13 cellular contexts compared by ENCODE assay signal in genomic region chr16:66587881-66588600, GRCh38. TPM values are rescaled to one million over a fixed set of nuclear protein-coding genes. Genes with fewer than 3 reads are reported as not detected.
A peak's percentile ranks its signal among the peaks of the same experiment; 100 is the strongest.
DNase-seq lines count a peak whose midpoint lies in the region; ATAC-seq and TF ChIP-seq lines count a peak whose summit lies in the region.
"Had no signal": no experiment of that assay in that cellular context is flagged by ENCODE, and none has a peak within 500 bp of the region (broad histone marks: within the 10 kb centered on the region; RNA-seq: fewer than 3 reads in every experiment).

No MANE protein-coding gene starts in this region.

- H3K36me3 Mint-ChIP-seq in dendritic cell treated with granulocyte-macrophage colony-stimulating factor and Interleukin-4, amounts not matched to agents 40 ng/mL and 50 ng/mL, for 4 days (ENCODE audit: low read depth): no peaks in the 10 kb centered on the region

- H3K4me3 ChIP-seq in heart right ventricle: peak overlapping the region in 6 of 10 donors; percentile 15 to 30 (median 26)
- H3K4me3 ChIP-seq: transverse colon had no signal

- intact Hi-C loops in heart right ventricle (cut with DNase I): no loop called here
- intact Hi-C loops in left ventricle myocardium superior (cut with micrococcal nuclease): loop anchor here (10.0 kb wide), 1 partner anchor 183 kb away; no protein-coding TSS in a partner anchor
- intact Hi-C loops in dendritic cell treated with granulocyte-macrophage colony-stimulating factor and Interleukin-4, amounts not matched to agents 40 ng/mL and 50 ng/mL, for 4 days (cut with micrococcal nuclease): loop anchor here (2.0 to 5.0 kb wide), 2 partner anchors 71 to 109 kb away; no protein-coding TSS in a partner anchor

- H3K4me1 Mint-ChIP-seq in dendritic cell treated with granulocyte-macrophage colony-stimulating factor and Interleukin-4, amounts not matched to agents 40 ng/mL and 50 ng/mL, for 4 days (ENCODE audit: low read depth): peaks cover 56% of the 10 kb centered on the region
- peaks cover 47% of the 10 kb centered on the region for H3K4me1 Mint-ChIP-seq in stimulated activated naive CD8-positive, alpha-beta T cell treated with anti-CD3 and anti-CD28 coated beads, Interleukin-15, amount 100 ng/mL, for 72 hours

- H3K36me3 ChIP-seq in heart right ventricle: no peaks in the 10 kb centered on the region
- H3K36me3 ChIP-seq: transverse colon had no signal

- no peaks in the 10 kb centered on the region for H3K9me3 Mint-ChIP-seq in dendritic cell treated with granulocyte-macrophage colony-stimulating factor and Interleukin-4, amounts not matched to agents 40 ng/mL and 50 ng/mL, for 4 days
- no peaks in the 10 kb centered on the region for H3K9me3 Mint-ChIP-seq in stimulated activated naive CD8-positive, alpha-beta T cell treated with anti-CD3 and anti-CD28 coated beads, Interleukin-15, amount 100 ng/mL, for 72 hours

- H3K27me3 ChIP-seq in heart right ventricle: no peaks in the 10 kb centered on the region
- H3K27me3 ChIP-seq: transverse colon had no signal

- peaks cover 0 to 50% (median 26%) of the 10 kb centered on the region in 9 donors for H3K4me1 ChIP-seq in heart right ventricle
- H3K4me1 ChIP-seq: transverse colon had no signal

- ATAC-seq in heart right ventricle (no peak), left ventricle myocardium superior (no peak)
- no peak for ATAC-seq in stimulated activated naive CD8-positive, alpha-beta T cell treated with anti-CD3 and anti-CD28 coated beads, Interleukin-15, amount 100 ng/mL, for 72 hours

- no peaks in the 10 kb centered on the region for H3K9me3 ChIP-seq in heart right ventricle
- H3K9me3 ChIP-seq: transverse colon had no signal

- peak overlapping the region; percentile 8 for H3K27ac Mint-ChIP-seq in dendritic cell treated with granulocyte-macrophage colony-stimulating factor and Interleukin-4, amounts not matched to agents 40 ng/mL and 50 ng/mL, for 4 days
- peak overlapping the region; percentile 23 to 96 for H3K27ac Mint-ChIP-seq in stimulated activated naive CD8-positive, alpha-beta T cell treated with anti-CD3 and anti-CD28 coated beads, Interleukin-15, amount 100 ng/mL, for 72 hours

- DNase-seq in heart right ventricle (no peak), left ventricle myocardium superior (no peak), COR-L47 (lab: John Stamatoyannopoulos, UW) (no peak), D341Med (ENCODE audit: low spot score) (no peak)
- no peak for DNase-seq in stimulated activated naive CD8-positive, alpha-beta T cell treated with anti-CD3 and anti-CD28 coated beads, Interleukin-15, amount 100 ng/mL, for 72 hours
- DNase-seq: caudate nucleus; midbrain; NK-92 treated with Interleukin-12 subunit alpha and Interleukin-12 subunit beta, amount 100 ng/mL, for 24 hours; SIG-M5; transverse colon had no signal

- WGBS in heart right ventricle, 2 donors: 68 to 70% methylated on average over 7 of the region's 7 CpGs

- no peak overlapping the region for H3K4me3 Mint-ChIP-seq in dendritic cell treated with granulocyte-macrophage colony-stimulating factor and Interleukin-4, amounts not matched to agents 40 ng/mL and 50 ng/mL, for 4 days
- H3K4me3 Mint-ChIP-seq in stimulated activated naive CD8-positive, alpha-beta T cell treated with anti-CD3 and anti-CD28 coated beads, Interleukin-15, amount 100 ng/mL, for 72 hours: peak overlapping the region; percentile 79 to 85

- H3K27me3 Mint-ChIP-seq in dendritic cell treated with granulocyte-macrophage colony-stimulating factor and Interleukin-4, amounts not matched to agents 40 ng/mL and 50 ng/mL, for 4 days: peaks cover 7% of the 10 kb centered on the region
- peaks cover 8% of the 10 kb centered on the region for H3K27me3 Mint-ChIP-seq in stimulated activated naive CD8-positive, alpha-beta T cell treated with anti-CD3 and anti-CD28 coated beads, Interleukin-15, amount 100 ng/mL, for 72 hours

- H3K27ac ChIP-seq in heart right ventricle: peak overlapping the region in 5 of 10 donors; percentile 16 to 64 (median 54)
- H3K27ac ChIP-seq: transverse colon had no signal

- TF ChIP-seq CTCF in heart right ventricle (IDR thresholded peaks at IDR 0.05): no peak

RNA-seq across cellular contexts. Expression of gene CMTM2, which starts 8.8 kb away (rescaled TPM):
- total RNA-seq in heart right ventricle (under 1 TPM in 4 of 10 donors, not detected in 6; 0.33 to 0.95 (median 0.63) TPM), left ventricle myocardium superior (not detected)
- not detected for polyA plus RNA-seq in heart right ventricle
- total RNA-seq: glomerular endothelial cell, pulmonary artery endothelial cell had no signal

RNA-seq across cellular contexts. Expression of gene CMTM3, which starts 16.5 kb away (rescaled TPM):
- total RNA-seq in heart right ventricle: 10 to 100 TPM in 3 of 10 donors, 1 to 10 TPM in 7; 6.6 to 19.9 (median 7.9) TPM
- polyA plus RNA-seq in heart right ventricle: 10 to 100 TPM; 12.0 to 18.0 TPM
- 10.6 TPM for total RNA-seq in left ventricle myocardium superior

RNA-seq across cellular contexts. Expression of gene CMTM1, which starts 21.8 kb away (rescaled TPM):
- total RNA-seq in heart right ventricle: 1 to 10 TPM in 5 of 10 donors, under 1 TPM in 5; 0.50 to 2.1 (median 0.98) TPM
- polyA plus RNA-seq in heart right ventricle: under 1 TPM in 1 of 2 donors, not detected in 1; 0.19 TPM
- 2.1 TPM for total RNA-seq in left ventricle myocardium superior

RNA-seq across cellular contexts. Expression of gene CKLF, which starts 35.7 kb away (rescaled TPM):
- total RNA-seq in heart right ventricle: 10 to 100 TPM in 3 of 10 donors, 1 to 10 TPM in 7; 1.6 to 19.9 (median 6.7) TPM
- 10 to 100 TPM in 1 of 2 donors, 1 to 10 TPM in 1; 6.8 to 24.1 TPM for polyA plus RNA-seq in heart right ventricle
- total RNA-seq in left ventricle myocardium superior: 9.1 TPM

RNA-seq across cellular contexts. Expression of gene TK2, which starts 38.1 kb away (rescaled TPM):
- 10 to 100 TPM; 16.0 to 26.0 (median 21.4) TPM for total RNA-seq in heart right ventricle
- 10 to 100 TPM in 1 of 2 donors, 1 to 10 TPM in 1; 8.0 to 13.6 TPM for polyA plus RNA-seq in heart right ventricle
- 16.8 TPM for total RNA-seq in left ventricle myocardium superior

Comparison
In these comparisons a context has a peak if more than half of its experiments do, and no peak if none do; other contexts are left out.
1. intact Hi-C loops: an anchor here in left ventricle myocardium superior (10.0 kb wide) and dendritic cell treated with granulocyte-macrophage colony-stimulating factor and Interleukin-4, amounts not matched to agents 40 ng/mL and 50 ng/mL, for 4 days (2.0 to 5.0 kb wide); none called in heart right ventricle.